27 cellular contexts compared by ENCODE assay signal in genomic region chr10:110939419-110939818, GRCh38. TPM values are rescaled to one million over a fixed set of nuclear protein-coding genes. Genes with fewer than 3 reads are reported as not detected.
A peak's percentile ranks its signal among the peaks of the same experiment; 100 is the strongest.
DNase-seq lines count a peak whose midpoint lies in the region; ATAC-seq, FAIRE-seq and TF ChIP-seq lines count a peak whose summit lies in the region.
"Had no signal": no experiment of that assay in that cellular context is flagged by ENCODE, and none has a peak within 500 bp of the region (broad histone marks: within the 10 kb centered on the region; RNA-seq: fewer than 3 reads in every experiment).

No MANE protein-coding gene starts in this region.

- H3K4ac ChIP-seq in trophoblast cell (ENCODE audit: low read depth, low read length) = peak overlapping the region; percentile 55

- H3K4me3 ChIP-seq in endothelial cell of umbilical vein (replicated peaks in 1 of 3; ENCODE audit: insufficient read depth in 1 of 3, low read depth in 1 of 3, low read length in 3 of 3) (no peak overlapping the region), kidney (ENCODE audit: low read length in 2 of 2) (no peak overlapping the region), trophoblast cell (ENCODE audit: low read depth, low read length) (no peak overlapping the region), MG63 (no peak overlapping the region)
- H3K4me3 ChIP-seq: BLaER1, GM12878 had no signal

- H3K18ac ChIP-seq in trophoblast cell (ENCODE audit: low read length) = no peak overlapping the region

- no peak overlapping the region for H2AK5ac ChIP-seq in trophoblast cell (ENCODE audit: low read length)

- intact Hi-C loops in endothelial cell of umbilical vein (cut with micrococcal nuclease) = no loop called here
- intact Hi-C loops in kidney (cut with DNase I) = no loop called here

- H3K9me3 Mint-ChIP-seq in natural killer cell treated with Interleukin-12 subunit alpha and Interleukin-12 subunit beta and Interleukin-15 and Interleukin-18, amount 100 ng/mL, for 72 hours = no peaks in the 10 kb centered on the region

- TF ChIP-seq POLR2A in endothelial cell of umbilical vein (IDR thresholded peaks at IDR 0.05; ENCODE audit: low read depth, low read length) = no peak

- no peak overlapping the region for H4K8ac ChIP-seq in trophoblast cell (ENCODE audit: low read depth, low read length)

- no peak overlapping the region for H3K27ac ChIP-seq in endothelial cell of umbilical vein (ENCODE audit: insufficient read depth, low read depth, low read length)
- no peak overlapping the region for H3K27ac ChIP-seq in kidney (ENCODE audit: low read depth in 2 of 2, low read length in 2 of 2)
- H3K27ac ChIP-seq in trophoblast cell (ENCODE audit: low read depth, low read length) = no peak overlapping the region
- H3K27ac ChIP-seq: BLaER1 had no signal

- H3K14ac ChIP-seq in trophoblast cell (ENCODE audit: low read length) = no peak overlapping the region

- dilution Hi-C loops in endothelial cell of umbilical vein (cut with MboI; ENCODE audit: extremely low pct_ligation_motif_present, low sequenced_read_pairs) = no loop called here

- H3K27ac Mint-ChIP-seq in natural killer cell treated with Interleukin-12 subunit alpha and Interleukin-12 subunit beta and Interleukin-15 and Interleukin-18, amount 100 ng/mL, for 72 hours = no peak overlapping the region
- H3K27ac Mint-ChIP-seq: CD14-positive monocyte; CD4-positive, alpha-beta memory T cell; CD4-positive, CD25-positive, alpha-beta regulatory T cell had no signal

- H3K79me2 ChIP-seq in endothelial cell of umbilical vein (ENCODE audit: control insufficient read depth, insufficient read depth, low read length) (peaks cover 80% of the 10 kb centered on the region), trophoblast cell (ENCODE audit: control insufficient read depth, insufficient read depth, low read length, poor library complexity) (peaks cover 1% of the 10 kb centered on the region)

- no CpG with 5 or more reads among the region's 4 CpGs for WGBS in trophoblast cell (ENCODE audit: extremely low coverage, insufficient coverage, insufficient read length)

- POLR2A ChIA-PET in endothelial cell of umbilical vein (lab: Charles Lee) = interaction anchor here (1.3 kb wide), 1 partner anchor 20 kb away, joined by 3 read pairs; the partner anchor contains the start of genes BBIP1 and SHOC2

- peaks cover 29 to 46% of the 10 kb centered on the region in 2 donors for H3K4me1 Mint-ChIP-seq in natural killer cell treated with Interleukin-12 subunit alpha and Interleukin-12 subunit beta and Interleukin-15 and Interleukin-18, amount 100 ng/mL, for 72 hours (ENCODE audit: low read depth in 2 of 2)

- no peak overlapping the region for H4K91ac ChIP-seq in trophoblast cell (ENCODE audit: low read depth, low read length)

- no peak for TF ChIP-seq CTCF in endothelial cell of umbilical vein (IDR thresholded peaks at IDR 0.05; ENCODE audit: extremely low read depth in 1 of 2, insufficient read depth in 1 of 2, low read depth in 1 of 2, low read length in 2 of 2)
- no peak for TF ChIP-seq CTCF in kidney (IDR thresholded peaks at IDR 0.05; ENCODE audit: borderline replicate concordance, extremely low read depth, insufficient read depth)

- BruUV-seq in endothelial cell of umbilical vein (replicated peaks; lab: Mats Ljungman, UMichigan) = no TSS peak

- H3K36me3 ChIP-seq in endothelial cell of umbilical vein (ENCODE audit: control insufficient read depth in 2 of 2, extremely low read depth in 1 of 2, insufficient read depth in 2 of 2, low read length in 2 of 2) (no peaks in the 10 kb centered on the region), kidney (ENCODE audit: control insufficient read depth in 1 of 2, insufficient read depth in 2 of 2, low read length in 2 of 2) (no peaks in the 10 kb centered on the region), trophoblast cell (ENCODE audit: control insufficient read depth in 1 of 2, insufficient read depth in 2 of 2, low read length in 2 of 2) (no peaks in the 10 kb centered on the region), MG63 (peaks cover 20% of the 10 kb centered on the region)
- H3K36me3 ChIP-seq: BE2C had no signal

- peaks cover 7% of the 10 kb centered on the region for H3K36me3 Mint-ChIP-seq in natural killer cell treated with Interleukin-12 subunit alpha and Interleukin-12 subunit beta and Interleukin-15 and Interleukin-18, amount 100 ng/mL, for 72 hours

- H3K4me2 ChIP-seq in endothelial cell of umbilical vein (ENCODE audit: insufficient read depth, low read length) (peak overlapping the region; percentile 6), trophoblast cell (ENCODE audit: low read length) (no peak overlapping the region)
- H3K4me2 ChIP-seq: BLaER1 had no signal

- H3K79me1 ChIP-seq in trophoblast cell (ENCODE audit: low read length) = no peaks in the 10 kb centered on the region

- H4K20me1 ChIP-seq in endothelial cell of umbilical vein (replicated peaks; ENCODE audit: control insufficient read depth, extremely low read depth, insufficient read depth, low read length) = peaks cover 9% of the 10 kb centered on the region

- no peak for ATAC-seq in natural killer cell treated with Interleukin-12 subunit alpha and Interleukin-12 subunit beta and Interleukin-15 and Interleukin-18, amount 100 ng/mL, for 72 hours
- ATAC-seq: GM12878 had no signal

- no peak overlapping the region for H2BK12ac ChIP-seq in trophoblast cell (ENCODE audit: low read length)

- H3K4me1 ChIP-seq in endothelial cell of umbilical vein (ENCODE audit: control insufficient read depth, extremely low read depth, insufficient read depth, low read length) (peaks cover 4% of the 10 kb centered on the region), kidney (ENCODE audit: control insufficient read depth in 1 of 2, insufficient read depth in 1 of 2, low read depth in 1 of 2, low read length in 2 of 2) (peaks cover 0 to 6% of the 10 kb centered on the region in 2 donors), trophoblast cell (ENCODE audit: control insufficient read depth in 1 of 2, insufficient read depth in 2 of 2, low read length in 2 of 2) (no peaks in the 10 kb centered on the region)
- H3K4me1 ChIP-seq: BE2C, BLaER1 had no signal

- H2BK5ac ChIP-seq in trophoblast cell (ENCODE audit: low read depth, low read length, poor library complexity) = no peak overlapping the region

- H2BK120ac ChIP-seq in trophoblast cell (ENCODE audit: insufficient read depth, low read length, poor library complexity) = no peak overlapping the region

- FAIRE-seq in GM19239 (lab: Jason Lieb, UNC) (peak; percentile 26), endothelial cell of umbilical vein (lab: Jason Lieb, UNC) (no peak), kidney (lab: Jason Lieb, UNC) (peak; percentile 8)
- FAIRE-seq: GM12878, GM12892 had no signal

- H2AFZ ChIP-seq in endothelial cell of umbilical vein (ENCODE audit: low read depth, low read length) (no peak overlapping the region), trophoblast cell (ENCODE audit: insufficient read depth, low read length, poor library complexity) (no peak overlapping the region)

- no peak overlapping the region for H3K4me3 Mint-ChIP-seq in natural killer cell treated with Interleukin-12 subunit alpha and Interleukin-12 subunit beta and Interleukin-15 and Interleukin-18, amount 100 ng/mL, for 72 hours
- H3K4me3 Mint-ChIP-seq: CD14-positive monocyte; CD4-positive, alpha-beta memory T cell; CD4-positive, CD25-positive, alpha-beta regulatory T cell; CD8-positive, alpha-beta memory T cell had no signal

- DNase-seq in GM19239 (ENCODE audit: insufficient read length, low spot score) (no peak), endothelial cell of umbilical vein (ENCODE audit: low read depth, low spot score) (peak; percentile 11), kidney (no peak), trophoblast cell (no peak), MG63 (no peak)
- no peak for DNase-seq in natural killer cell treated with Interleukin-12 subunit alpha and Interleukin-12 subunit beta and Interleukin-15 and Interleukin-18, amount 100 ng/mL, for 72 hours (ENCODE audit: low spot score)
- no peak for DNase-seq in activated CD4-positive, alpha-beta T cell treated with anti-CD3 and anti-CD28 coated beads, Interleukin-2, amount 50 U/mL, for 4 hours
- DNase-seq in activated effector memory CD4-positive, alpha-beta T cell treated with Interleukin-2 at 50 U/mL for 16 hours = no peak
- DNase-seq: 8988T; ACHN; BE2C; C1 segment of cervical spinal cord; CD4-positive, alpha-beta memory T cell; CD4-positive, CD25-positive, alpha-beta regulatory T cell; CD8-positive, alpha-beta memory T cell; COR-L47; DMS 273 treated with DMSO at 0.1 percent for 48 hours; DMS153; DMS53; DMS79; DND-41; EL; GDM1 had no signal

- no peak overlapping the region for H3K9ac ChIP-seq in endothelial cell of umbilical vein (replicated peaks; ENCODE audit: extremely low read depth, insufficient read depth, low read length)
- H3K9ac ChIP-seq in kidney (ENCODE audit: low read length in 2 of 2) = no peak overlapping the region
- H3K9ac ChIP-seq in trophoblast cell (ENCODE audit: low read length) = no peak overlapping the region
- H3K9ac ChIP-seq: BLaER1 had no signal

- H3K23ac ChIP-seq in trophoblast cell (ENCODE audit: low read length) = no peak overlapping the region

- H3K9me3 ChIP-seq in endothelial cell of umbilical vein (replicated peaks; ENCODE audit: control insufficient read depth, insufficient read depth, low read length) (no peaks in the 10 kb centered on the region), kidney (ENCODE audit: control insufficient read depth in 1 of 2, low read length in 2 of 2) (no peaks in the 10 kb centered on the region), trophoblast cell (ENCODE audit: insufficient read depth, low read depth, low read length) (no peaks in the 10 kb centered on the region), MG63 (no peaks in the 10 kb centered on the region; the same call in 1 of the 2 replicates)
- H3K9me3 ChIP-seq: BE2C had no signal

- H4K12ac ChIP-seq in trophoblast cell (ENCODE audit: low read depth, low read length) = no peak overlapping the region

- no peaks in the 10 kb centered on the region for H3K9me1 ChIP-seq in endothelial cell of umbilical vein (replicated peaks; ENCODE audit: control insufficient read depth, extremely low read depth, insufficient read depth, low read length)

- H3K27me3 ChIP-seq in endothelial cell of umbilical vein (ENCODE audit: control insufficient read depth in 2 of 2, insufficient read depth in 2 of 2, low read length in 2 of 2) (no peaks in the 10 kb centered on the region), trophoblast cell (ENCODE audit: insufficient read depth, low read length) (no peaks in the 10 kb centered on the region), MG63 (no peaks in the 10 kb centered on the region)
- H3K27me3 ChIP-seq: BE2C, BLaER1 had no signal

- H3K27me3 Mint-ChIP-seq in natural killer cell treated with Interleukin-12 subunit alpha and Interleukin-12 subunit beta and Interleukin-15 and Interleukin-18, amount 100 ng/mL, for 72 hours = no peaks in the 10 kb centered on the region
- H3K27me3 Mint-ChIP-seq: CD4-positive, alpha-beta memory T cell; CD4-positive, CD25-positive, alpha-beta regulatory T cell; CD8-positive, alpha-beta memory T cell had no signal

- CTCF ChIA-PET in endothelial cell of umbilical vein (lab: Charles Lee) = interaction anchor here (3.4 kb wide), 1 partner anchor 12 kb away, joined by 18 read pairs; no protein-coding TSS in a partner anchor

RNA-seq across cellular contexts. Expression of gene SHOC2, which starts 20.0 kb away (rescaled TPM):
- total RNA-seq in endothelial cell of umbilical vein (37.1 and 39.1 TPM in 2 replicates), kidney (66.8 TPM)
- polyA plus RNA-seq in endothelial cell of umbilical vein (9.2 and 13.0 TPM in 2 replicates), kidney (ENCODE audit: insufficient read depth, low read depth, low replicate concordance) (18.0 TPM)
- 13.3 and 14.6 TPM in 2 replicates for polyA plus RNA-seq in endothelial cell of umbilical vein (2011; cell fraction: cytosol; rRNA removed)
- 15.6 and 16.1 TPM in 2 replicates for polyA plus RNA-seq in endothelial cell of umbilical vein (2011; cell fraction: nucleus; rRNA removed)
- 25.1 and 30.8 TPM in 2 replicates for polyA plus RNA-seq in endothelial cell of umbilical vein (2012)
- 23.6 and 25.7 TPM in 2 replicates for polyA minus RNA-seq in endothelial cell of umbilical vein
- 19.7 TPM for polyA minus RNA-seq in endothelial cell of umbilical vein (2011; cell fraction: cytosol; rRNA and poly(A)+ RNA removed)
- 51.7 and 64.2 TPM in 2 replicates for polyA minus RNA-seq in endothelial cell of umbilical vein (2011; cell fraction: nucleus; rRNA and poly(A)+ RNA removed)
- polyA plus RNA-seq in trophoblast cell (2013) = 34.3 and 36.2 TPM in 2 replicates
- total RNA-seq in natural killer cell treated with Interleukin-12 subunit alpha and Interleukin-12 subunit beta and Interleukin-15 and Interleukin-18, amount 100 ng/mL, for 72 hours = 10 to 100 TPM; 56.4 to 76.5 TPM
- total RNA-seq in MG63 (2014; rRNA removed; shearing (Covaris generic); ENCODE audit: low replicate concordance) = 11.1 and 15.4 TPM in 2 replicates

RNA-seq across cellular contexts. Expression of gene BBIP1, which starts 20.4 kb away (rescaled TPM):
- total RNA-seq in endothelial cell of umbilical vein (32.8 and 34.9 TPM in 2 replicates), kidney (34.8 TPM)
- polyA plus RNA-seq in endothelial cell of umbilical vein (9.9 and 10.0 TPM in 2 replicates), kidney (ENCODE audit: insufficient read depth, low read depth, low replicate concordance) (36.1 TPM)
- polyA plus RNA-seq in endothelial cell of umbilical vein (2011; cell fraction: cytosol; rRNA removed) = 18.5 and 19.2 TPM in 2 replicates
- polyA plus RNA-seq in endothelial cell of umbilical vein (2011; cell fraction: nucleus; rRNA removed) = 21.9 TPM in 2 replicates
- polyA plus RNA-seq in endothelial cell of umbilical vein (2012) = 34.6 and 39.2 TPM in 2 replicates
- 4.7 and 12.0 TPM in 2 replicates for polyA minus RNA-seq in endothelial cell of umbilical vein
- polyA minus RNA-seq in endothelial cell of umbilical vein (2011; cell fraction: cytosol; rRNA and poly(A)+ RNA removed) = 6.3 TPM
- polyA minus RNA-seq in endothelial cell of umbilical vein (2011; cell fraction: nucleus; rRNA and poly(A)+ RNA removed) = 27.5 and 36.5 TPM in 2 replicates
- polyA plus RNA-seq in trophoblast cell (2013) = 25.9 and 26.3 TPM in 2 replicates
- 10 to 100 TPM; 29.0 to 33.2 TPM for total RNA-seq in natural killer cell treated with Interleukin-12 subunit alpha and Interleukin-12 subunit beta and Interleukin-15 and Interleukin-18, amount 100 ng/mL, for 72 hours
- 13.1 and 28.5 TPM in 2 replicates for total RNA-seq in MG63 (2014; rRNA removed; shearing (Covaris generic); ENCODE audit: low replicate concordance)
